22 cellular contexts compared by ENCODE assay signal in the genomic region with DNA sequence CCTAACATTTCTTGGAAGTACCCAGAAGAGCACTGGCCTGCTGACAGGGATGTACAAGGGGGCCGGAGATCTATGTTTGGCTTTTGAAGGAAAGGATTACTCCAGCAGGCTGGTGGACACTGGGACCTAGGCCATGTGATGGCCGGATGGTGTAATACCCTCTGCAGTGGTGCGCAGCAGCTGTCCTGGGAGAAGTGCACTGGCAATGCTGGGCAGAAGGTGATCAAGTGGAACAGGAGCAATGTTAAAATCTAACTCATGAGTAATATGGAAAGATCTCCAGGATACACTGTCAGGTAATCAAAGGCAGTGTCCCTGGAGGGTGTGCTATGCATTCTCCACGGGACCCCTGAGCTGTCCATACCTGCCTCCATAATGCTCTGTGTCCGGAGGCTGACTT.
DNase-seq lines count a peak whose midpoint lies in the region; ATAC-seq and TF ChIP-seq lines count a peak whose summit lies in the region.
"Had no signal": no experiment of that assay in that cellular context is flagged by ENCODE, and none has a peak within 500 bp of the region (broad histone marks: within the 10 kb centered on the region; RNA-seq: fewer than 3 reads in every experiment).

No MANE protein-coding gene starts in this region.

- H3K36me3 ChIP-seq in heart left ventricle (no peaks in the 10 kb centered on the region), RWPE2 (ENCODE audit: low read depth) (no peaks in the 10 kb centered on the region)
- H3K36me3 ChIP-seq: colonic mucosa, pancreas, transverse colon had no signal

- peaks cover 0 to 53% (median 22%) of the 10 kb centered on the region in 12 donors for H3K4me1 ChIP-seq in heart left ventricle
- peaks cover 36% of the 10 kb centered on the region for H3K4me1 ChIP-seq in RWPE2 (ENCODE audit: insufficient read depth, poor library complexity, severe bottlenecking)

- H3K4me1 Mint-ChIP-seq in type B pancreatic cell (ENCODE audit: unreplicated experiment) (peaks cover 22% of the 10 kb centered on the region), mesothelial cell of epicardium (peaks cover 2% of the 10 kb centered on the region)

- no peak for TF ChIP-seq CTCF in heart left ventricle (IDR thresholded peaks at IDR 0.05)
- no peak for TF ChIP-seq CTCF in RWPE2 (IDR thresholded peaks at IDR 0.05; ENCODE audit: poor library complexity, severe bottlenecking)
- TF ChIP-seq CTCF in type B pancreatic cell (conservative IDR thresholded peaks at IDR 0.05), result no peak
- no peak for TF ChIP-seq CTCF in mesothelial cell of epicardium (IDR thresholded peaks at IDR 0.05; ENCODE audit: unreplicated experiment)

- H3K27ac ChIP-seq in heart left ventricle, result peak overlapping the region in 8 of 12 donors; percentile 16 to 59 (median 36)
- H3K27ac ChIP-seq in RWPE2 (ENCODE audit: poor library complexity, severe bottlenecking), result peak overlapping the region; percentile 100
- H3K27ac ChIP-seq: A549, body of pancreas, colonic mucosa, pancreas, transverse colon had no signal

- H3K27me3 Mint-ChIP-seq in type B pancreatic cell (peaks cover 4% of the 10 kb centered on the region), mesothelial cell of epicardium (ENCODE audit: low read depth) (peaks cover 4% of the 10 kb centered on the region)
- H3K27me3 Mint-ChIP-seq: stimulated activated naive CD8-positive, alpha-beta T cell treated with anti-CD3 and anti-CD28 coated beads, Interleukin-15, Interleukin-2, amounts not matched to agents 100 ng/mL and 50 ng/mL, for 24 hours had no signal

- H3K9me3 Mint-ChIP-seq in type B pancreatic cell (peaks cover 15% of the 10 kb centered on the region), mesothelial cell of epicardium (peaks cover 19% of the 10 kb centered on the region)

- WGBS in heart left ventricle, 4 donors, result 82 to 94% (median 88%) methylated on average over 5 of the region's 5 CpGs

- TF ChIP-seq POLR2A in heart left ventricle (IDR thresholded peaks at IDR 0.05), result no peak

- H3K4me3 Mint-ChIP-seq in type B pancreatic cell (no peak overlapping the region), mesothelial cell of epicardium (no peak overlapping the region)
- H3K4me3 Mint-ChIP-seq: stimulated activated naive CD8-positive, alpha-beta T cell treated with anti-CD3 and anti-CD28 coated beads, Interleukin-15, Interleukin-2, amounts not matched to agents 100 ng/mL and 50 ng/mL, for 24 hours had no signal

- ATAC-seq in heart left ventricle, result peak in 1 of 4 donors; percentile 9
- ATAC-seq in RWPE2 (ENCODE audit: low read depth), result no peak
- ATAC-seq: A549; activated CD4-positive, CD25-positive, alpha-beta regulatory T cell treated with anti-CD3 and anti-CD28 coated beads, Interleukin-2, amount 50 U/mL, for 24 hours; body of pancreas; left colon; pancreas; SK-N-SH treated with all-trans-retinoic acid at 6 μM for 48 hours had no signal

- H3K9me3 ChIP-seq in heart left ventricle, result peaks cover 0 to 13% (median 3%) of the 10 kb centered on the region in 12 donors
- H3K9me3 ChIP-seq in RWPE2 (ENCODE audit: severe bottlenecking), result peaks cover 4% of the 10 kb centered on the region
- H3K9me3 ChIP-seq: A549, body of pancreas, colonic mucosa, pancreas had no signal

- intact Hi-C loops in heart left ventricle (cut with DNase I) (loop anchor here in 1 of 10 donors (5.0 kb wide), 1 partner anchor 40 kb away; no protein-coding TSS in a partner anchor), cardiac septum (cut with DNase I) (no loop called here)

- H3K27ac Mint-ChIP-seq in type B pancreatic cell (peak overlapping the region; percentile 32), mesothelial cell of epicardium (no peak overlapping the region)
- H3K27ac Mint-ChIP-seq: stimulated activated naive CD8-positive, alpha-beta T cell treated with anti-CD3 and anti-CD28 coated beads, Interleukin-15, Interleukin-2, amounts not matched to agents 100 ng/mL and 50 ng/mL, for 24 hours had no signal

- H3K36me3 Mint-ChIP-seq in type B pancreatic cell (no peaks in the 10 kb centered on the region), mesothelial cell of epicardium (no peaks in the 10 kb centered on the region)

- H3K4me3 ChIP-seq in heart left ventricle (no peak overlapping the region), RWPE2 (ENCODE audit: severe bottlenecking) (no peak overlapping the region)
- H3K4me3 ChIP-seq: A549, body of pancreas, colonic mucosa, pancreas, transverse colon had no signal

- DNase-seq in heart left ventricle (no peak), cardiac septum (ENCODE audit: low spot score) (no peak), RWPE2 (ENCODE audit: low spot score) (no peak), kidney tubule cell (ENCODE audit: low spot score) (peak; percentile 93), type B pancreatic cell (ENCODE audit: extremely low spot score, unreplicated experiment) (no peak), RPMI8226 (no peak), mesothelial cell of epicardium (ENCODE audit: low spot score in 2 of 2, unreplicated experiment in 2 of 2) (no peak), NCI-H748 treated with DMSO at 0.1 percent for 48 hours (lab: John Stamatoyannopoulos, UW) (no peak)
- DNase-seq: body of pancreas; colonic mucosa; HCEC 1CT; left colon; NCI-H1436 treated with DMSO at 0.1 percent for 48 hours; NCI-H2171; NCI-H526 treated with DMSO at 0.1 percent for 48 hours; pancreas; stimulated activated CD4-positive, alpha-beta T cell treated with anti-CD3 and anti-CD28 coated beads, Interleukin-1b, Interleukin-23, amount 100 ng/mL, for 48 hours; transverse colon had no signal

- H3K27me3 ChIP-seq in heart left ventricle (no peaks in the 10 kb centered on the region), RWPE2 (ENCODE audit: insufficient read depth, poor library complexity, severe bottlenecking) (no peaks in the 10 kb centered on the region)
- H3K27me3 ChIP-seq: body of pancreas, colonic mucosa, pancreas, transverse colon had no signal
